8 cellular contexts compared by ENCODE assay signal in the genomic region with DNA sequence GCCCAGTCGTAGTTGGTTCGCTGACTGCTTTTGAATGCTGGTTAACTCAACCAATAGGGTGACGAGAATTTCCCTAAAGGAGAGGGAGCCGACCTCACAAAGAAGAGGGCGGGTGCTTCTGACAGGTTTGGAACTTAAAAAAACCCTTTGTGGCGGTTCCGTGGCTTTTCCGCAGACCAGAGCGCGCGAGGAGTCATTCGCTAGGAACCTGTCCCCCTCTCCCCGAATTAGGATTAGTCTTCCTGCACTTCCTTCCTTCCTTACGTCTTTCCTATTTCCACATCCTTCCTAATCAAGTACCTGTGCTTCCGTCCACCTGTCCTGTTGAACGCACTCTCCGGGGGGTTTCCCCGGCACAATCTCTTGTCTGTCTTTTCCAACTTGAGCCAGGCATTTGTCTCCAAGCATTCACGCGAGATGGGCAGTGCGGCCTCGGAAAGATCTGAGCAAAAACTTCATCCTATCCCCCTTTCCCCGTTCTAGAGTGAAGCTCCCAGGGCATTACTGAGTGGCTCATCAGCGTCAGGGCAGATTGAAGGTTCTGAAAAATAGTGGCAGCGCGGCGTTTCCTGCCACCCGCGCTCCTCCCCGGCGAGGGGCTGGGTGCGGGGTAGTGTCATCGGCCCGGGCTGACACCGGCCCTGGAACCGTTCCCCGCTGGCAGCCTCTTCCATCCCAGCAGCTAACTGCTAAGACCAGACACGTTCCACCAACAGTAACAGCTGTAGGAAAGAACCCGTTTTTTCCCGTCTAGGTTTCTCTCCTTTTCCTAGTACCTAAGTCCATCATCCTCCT. TPM values are rescaled to one million over a fixed set of nuclear protein-coding genes. Genes with fewer than 3 reads are reported as not detected.
DNase-seq lines count a peak whose midpoint lies in the region; ATAC-seq and TF ChIP-seq lines count a peak whose summit lies in the region.

No MANE protein-coding gene starts in this region.

- WGBS in prostate gland: under 1% methylated on average over 40 of the region's 40 CpGs
- under 1% methylated on average over 40 of the region's 40 CpGs for WGBS in urinary bladder

- DNase-seq in GM13977 (ENCODE audit: low spot score) (peak; percentile 92), NCI-H146 (lab: John Stamatoyannopoulos, UW) (peak; percentile 99), amygdala (lab: John Stamatoyannopoulos, UW) (peak; percentile 8 to 96 (median 82)), left ventricle myocardium superior (peak; percentile 72), prostate gland (ENCODE audit: low spot score) (peak; percentile 94)

- H3K4me1 ChIP-seq in prostate gland (replicated peaks) (no peaks in the 10 kb centered on the region), urinary bladder (ENCODE audit: insufficient read depth) (peaks cover 2% of the 10 kb centered on the region)

- H3K4me1 Mint-ChIP-seq in T-helper 1 cell treated with Interleukin-12 subunit alpha and Interleukin-12 subunit beta and Interleukin-4 antibody, amounts not matched to agents 30 μg/mL and 1 μg/mL, for 36 hours (ENCODE audit: low read depth): peaks cover 31% of the 10 kb centered on the region

- H3K27ac ChIP-seq in prostate gland (peak overlapping the region; percentile 94 to 95), urinary bladder (ENCODE audit: low read depth) (peak overlapping the region; percentile 92)

- H3K4me3 ChIP-seq in prostate gland (peak overlapping the region; percentile 82 to 90), urinary bladder (ENCODE audit: low read depth, low read length) (peak overlapping the region; percentile 81)

- H3K9me3 Mint-ChIP-seq in T-helper 1 cell treated with Interleukin-12 subunit alpha and Interleukin-12 subunit beta and Interleukin-4 antibody, amounts not matched to agents 30 μg/mL and 1 μg/mL, for 36 hours: no peaks in the 10 kb centered on the region

- H3K27me3 Mint-ChIP-seq in T-helper 1 cell treated with Interleukin-12 subunit alpha and Interleukin-12 subunit beta and Interleukin-4 antibody, amounts not matched to agents 30 μg/mL and 1 μg/mL, for 36 hours (ENCODE audit: low read depth): no peaks in the 10 kb centered on the region

- no peaks in the 10 kb centered on the region for H3K9me3 ChIP-seq in prostate gland

- intact Hi-C loops in left ventricle myocardium superior (cut with micrococcal nuclease) (no loop called here), prostate gland (cut with DNase I) (loop anchor here (5.0 to 10.0 kb wide), 4 partner anchors 82 to 658 kb away; partner anchors contain the start of gene RAB32)

- peaks cover 3% of the 10 kb centered on the region for H3K36me3 Mint-ChIP-seq in T-helper 1 cell treated with Interleukin-12 subunit alpha and Interleukin-12 subunit beta and Interleukin-4 antibody, amounts not matched to agents 30 μg/mL and 1 μg/mL, for 36 hours (ENCODE audit: low read depth)

- in situ Hi-C loops in GM13977 (cut with MboI; ENCODE audit: low pct_unique_long_range_greater_than_20kb, low sequenced_read_pairs, unreplicated experiment): no loop called here

- TF ChIP-seq CTCF in GM13977 (IDR thresholded peaks at IDR 0.05; ENCODE audit: extremely low read depth, insufficient read depth, missing control alignments) (no peak), prostate gland (IDR thresholded peaks at IDR 0.05) (no peak)

- H3K36me3 ChIP-seq in prostate gland: no peaks in the 10 kb centered on the region
- H3K36me3 ChIP-seq in urinary bladder (ENCODE audit: insufficient read depth): no peaks in the 10 kb centered on the region

- peak overlapping the region; percentile 92 for H3K4me3 Mint-ChIP-seq in T-helper 1 cell treated with Interleukin-12 subunit alpha and Interleukin-12 subunit beta and Interleukin-4 antibody, amounts not matched to agents 30 μg/mL and 1 μg/mL, for 36 hours

- H3K27ac Mint-ChIP-seq in T-helper 1 cell treated with Interleukin-12 subunit alpha and Interleukin-12 subunit beta and Interleukin-4 antibody, amounts not matched to agents 30 μg/mL and 1 μg/mL, for 36 hours: peak overlapping the region; percentile 95

- peak; percentile 83 for TF ChIP-seq POLR2A in prostate gland (IDR thresholded peaks at IDR 0.05)

- peak; percentile 80 for ATAC-seq in HG02870 (IDR thresholded peaks at IDR 0.05; ENCODE audit: unreplicated experiment)
- ATAC-seq in left ventricle myocardium superior: peak; percentile 93

- no peaks in the 10 kb centered on the region for H3K27me3 ChIP-seq in prostate gland (replicated peaks; ENCODE audit: insufficient read depth)

RNA-seq across cellular contexts. Expression of gene STXBP5, which starts 1.5 kb away (rescaled TPM):
- 16.8 TPM for total RNA-seq in left ventricle myocardium superior
- total RNA-seq in prostate gland: 10 to 100 TPM; 34.4 to 59.9 TPM
- 37.9 TPM for total RNA-seq in urinary bladder
- polyA plus RNA-seq in urinary bladder: 6.8 TPM

Comparison
In these comparisons a context has a peak if more than half of its experiments do, and no peak if none do; other contexts are left out.
1. Peak in every context shown above with its lines: DNase-seq, ATAC-seq, H3K4me3 ChIP-seq and H3K27ac ChIP-seq.